Comparison of ENCODE assay signal across 9 cellular contexts in genomic region chr1:156385534-156386031, GRCh38. TPM values are rescaled to one million over a fixed set of nuclear protein-coding genes. Genes with fewer than 3 reads are reported as not detected.
DNase-seq lines count a peak whose midpoint lies in the region; ATAC-seq and TF ChIP-seq lines count a peak whose summit lies in the region.
"Had no signal": no experiment of that assay in that cellular context is flagged by ENCODE, and none has a peak within 500 bp of the region (broad histone marks: within the 10 kb centered on the region; RNA-seq: fewer than 3 reads in every experiment).

No MANE protein-coding gene starts in this region.

- H3K9me3 ChIP-seq in right lobe of liver, result no peaks in the 10 kb centered on the region

- no peaks in the 10 kb centered on the region for H3K36me3 ChIP-seq in H7 (replicated peaks; ENCODE audit: control insufficient read depth, insufficient read depth, low read length)
- no peaks in the 10 kb centered on the region for H3K36me3 ChIP-seq in right lobe of liver

- H3K4me3 ChIP-seq in H7 (ENCODE audit: insufficient read depth, low read depth, low read length) (no peak overlapping the region), choroid plexus epithelial cell (ENCODE audit: low read depth, low read length) (no peak overlapping the region), right lobe of liver (no peak overlapping the region)

- no peaks in the 10 kb centered on the region for H3K4me1 ChIP-seq in right lobe of liver

- DNase-seq in AG08396 (ENCODE audit: low spot score) (peak; percentile 86), H7 (peak; percentile 88), NCI-H526 treated with DMSO at 0.1 percent for 48 hours (lab: John Stamatoyannopoulos, UW) (peak; percentile 94), choroid plexus epithelial cell (ENCODE audit: low read depth) (peak; percentile 74), right lobe of liver (peak in 2 of 3 donors; percentile 48 to 64)
- peak; percentile 80 for DNase-seq in activated CD4-positive, alpha-beta T cell treated with anti-CD3 and anti-CD28 coated beads for 48 hours
- peak; percentile 44 for DNase-seq in stimulated activated CD8-positive, alpha-beta memory T cell treated with anti-CD3 and anti-CD28 coated beads, Interleukin-12 subunit alpha, Interleukin-12 subunit beta, amount 100 ng/mL, for 24 hours (ENCODE audit: extremely low read depth)

- TF ChIP-seq CTCF in choroid plexus epithelial cell (conservative IDR thresholded peaks at IDR 0.05; ENCODE audit: low read depth, low read length), result peak; percentile 88
- peak; percentile 77 to 93 (median 84) for TF ChIP-seq CTCF in right lobe of liver (IDR thresholded peaks at IDR 0.05)

- H3K27ac ChIP-seq in right lobe of liver, result no peak overlapping the region

- no peak for TF ChIP-seq POLR2A in right lobe of liver (IDR thresholded peaks at IDR 0.05)

- intact Hi-C loops in right lobe of liver (cut with DNase I), result loop anchor here (5.0 to 10.0 kb wide), 3 partner anchors 57 to 229 kb away; partner anchors contain the start of gene HAPLN2 (in 1 of the 2)

- peak; percentile 39 to 72 (median 66) for ATAC-seq in right lobe of liver
- no peak for ATAC-seq in HG02884 (IDR thresholded peaks at IDR 0.05; ENCODE audit: unreplicated experiment)

- H3K27me3 ChIP-seq in H7 (ENCODE audit: control insufficient read depth, insufficient read depth, low read length), result peaks cover 43% of the 10 kb centered on the region
- no peaks in the 10 kb centered on the region for H3K27me3 ChIP-seq in right lobe of liver

- WGBS in right lobe of liver (ENCODE audit: insufficient coverage, low coverage, low lambda C conversion rate, missing lambda C conversion rate), result 5% methylated on average over 6 of the region's 9 CpGs

RNA-seq across cellular contexts. Expression of gene RHBG, which starts 16.6 kb away (rescaled TPM):
- total RNA-seq in H7 (2014; rRNA removed; shearing (Covaris generic)), result 0.69 and 1.3 TPM in 2 replicates
- total RNA-seq in right lobe of liver, result 1 to 10 TPM in 2 of 6 experiments, under 1 TPM in 2, not detected in 2; 0.42 to 1.6 (median 1.1) TPM
- total RNA-seq: urinary bladder had no signal

RNA-seq across cellular contexts. Expression of gene TSACC, which starts 47.3 kb away (rescaled TPM):
- total RNA-seq in H7 (2014; rRNA removed; shearing (Covaris generic)), result 2.2 and 3.5 TPM in 2 replicates
- 1 to 10 TPM in 2 of 6 experiments, under 1 TPM in 2, not detected in 2; 0.37 to 1.1 (median 0.99) TPM for total RNA-seq in right lobe of liver
- total RNA-seq: urinary bladder had no signal

RNA-seq across cellular contexts. Expression of gene CCT3, which starts 47.5 kb away (rescaled TPM):
- 826 and 946 TPM in 2 replicates for total RNA-seq in H7 (2014; rRNA removed; shearing (Covaris generic))
- total RNA-seq in right lobe of liver, result 100 to 1,000 TPM in 3 of 6 experiments, 10 to 100 TPM in 3; 79.3 to 179 (median 115) TPM

Comparison
In these comparisons a context has a peak if more than half of its experiments do, and no peak if none do; other contexts are left out.
1. DNase-seq: peak in every context shown above with its lines; median percentile 94 in NCI-H526 treated with DMSO at 0.1 percent for 48 hours; 88 in H7; 86 in AG08396; 80 in activated CD4-positive, alpha-beta T cell treated with anti-CD3 and anti-CD28 coated beads for 48 hours; 74 in choroid plexus epithelial cell; 56 in right lobe of liver; 44 in stimulated activated CD8-positive, alpha-beta memory T cell treated with anti-CD3 and anti-CD28 coated beads, Interleukin-12 subunit alpha, Interleukin-12 subunit beta, amount 100 ng/mL, for 24 hours.